2 cellular contexts compared by ENCODE assay signal in the genomic region with DNA sequence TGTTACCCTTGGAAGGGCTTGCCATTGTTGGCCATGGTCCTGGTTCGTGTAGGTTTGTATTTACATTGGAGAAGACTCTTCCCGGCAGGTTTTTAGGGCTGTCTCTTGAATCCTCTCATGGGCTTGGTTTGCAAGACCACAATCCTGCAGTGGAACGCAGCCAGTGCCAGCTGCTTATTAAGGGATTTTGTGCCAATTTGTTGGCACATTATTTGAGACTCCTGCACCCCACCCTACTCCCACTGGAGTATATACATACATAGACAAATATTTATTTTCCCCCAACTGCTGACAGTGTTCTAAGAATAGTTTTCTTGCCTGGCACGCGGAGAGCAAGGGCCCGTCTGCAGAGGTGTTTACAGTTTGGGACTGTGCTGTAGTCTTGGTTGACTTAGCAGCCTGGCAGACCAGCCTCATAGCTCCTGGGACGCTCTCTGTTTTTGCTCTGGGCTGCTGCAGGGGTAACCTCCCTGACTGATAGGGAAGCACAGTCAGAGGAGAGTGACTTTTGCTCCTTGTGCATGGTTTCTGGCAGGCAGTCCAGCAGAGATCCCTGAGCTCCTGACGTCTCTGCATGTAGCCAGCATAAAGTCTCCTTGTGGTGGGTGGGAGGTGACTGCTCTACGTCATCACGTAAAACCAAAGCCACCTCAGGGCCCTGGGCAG.
TF ChIP-seq lines count a peak whose summit lies in the region.

No MANE protein-coding gene starts in this region.

TF ChIP-seq in A549, 52 proteins besides CTCF, POLR2A, EP300 and RAD21 (continued from another document):
- no peak for TF ChIP-seq CBX2 (IDR thresholded peaks at IDR 0.05; ENCODE audit: borderline replicate concordance, low read depth)
- TF ChIP-seq RFX5 (IDR thresholded peaks at IDR 0.05) = no peak
TF ChIP-seq in A549: peak in this region for 0.

TF ChIP-seq in HEK293, 187 proteins besides CTCF, POLR2A, EP300 and RAD21 (continued from another document and continues in another):
- TF ChIP-seq, protein P1, sequence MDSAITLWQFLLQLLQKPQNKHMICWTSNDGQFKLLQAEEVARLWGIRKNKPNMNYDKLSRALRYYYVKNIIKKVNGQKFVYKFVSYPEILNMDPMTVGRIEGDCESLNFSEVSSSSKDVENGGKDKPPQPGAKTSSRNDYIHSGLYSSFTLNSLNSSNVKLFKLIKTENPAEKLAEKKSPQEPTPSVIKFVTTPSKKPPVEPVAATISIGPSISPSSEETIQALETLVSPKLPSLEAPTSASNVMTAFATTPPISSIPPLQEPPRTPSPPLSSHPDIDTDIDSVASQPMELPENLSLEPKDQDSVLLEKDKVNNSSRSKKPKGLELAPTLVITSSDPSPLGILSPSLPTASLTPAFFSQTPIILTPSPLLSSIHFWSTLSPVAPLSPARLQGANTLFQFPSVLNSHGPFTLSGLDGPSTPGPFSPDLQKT (IDR thresholded peaks at IDR 0.05; ENCODE audit: borderline replicate concordance, low read depth, low read length) = no peak
- TF ChIP-seq, protein P2, sequence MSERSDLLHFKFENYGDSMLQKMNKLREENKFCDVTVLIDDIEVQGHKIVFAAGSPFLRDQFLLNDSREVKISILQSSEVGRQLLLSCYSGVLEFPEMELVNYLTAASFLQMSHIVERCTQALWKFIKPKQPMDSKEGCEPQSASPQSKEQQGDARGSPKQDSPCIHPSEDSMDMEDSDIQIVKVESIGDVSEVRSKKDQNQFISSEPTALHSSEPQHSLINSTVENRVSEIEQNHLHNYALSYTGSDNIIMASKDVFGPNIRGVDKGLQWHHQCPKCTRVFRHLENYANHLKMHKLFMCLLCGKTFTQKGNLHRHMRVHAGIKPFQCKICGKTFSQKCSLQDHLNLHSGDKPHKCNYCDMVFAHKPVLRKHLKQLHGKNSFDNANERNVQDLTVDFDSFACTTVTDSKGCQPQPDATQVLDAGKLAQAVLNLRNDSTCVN (tag by site-specific recombination; optimal IDR thresholded peaks at IDR 0.05) = no peak
- TF ChIP-seq, protein P3, sequence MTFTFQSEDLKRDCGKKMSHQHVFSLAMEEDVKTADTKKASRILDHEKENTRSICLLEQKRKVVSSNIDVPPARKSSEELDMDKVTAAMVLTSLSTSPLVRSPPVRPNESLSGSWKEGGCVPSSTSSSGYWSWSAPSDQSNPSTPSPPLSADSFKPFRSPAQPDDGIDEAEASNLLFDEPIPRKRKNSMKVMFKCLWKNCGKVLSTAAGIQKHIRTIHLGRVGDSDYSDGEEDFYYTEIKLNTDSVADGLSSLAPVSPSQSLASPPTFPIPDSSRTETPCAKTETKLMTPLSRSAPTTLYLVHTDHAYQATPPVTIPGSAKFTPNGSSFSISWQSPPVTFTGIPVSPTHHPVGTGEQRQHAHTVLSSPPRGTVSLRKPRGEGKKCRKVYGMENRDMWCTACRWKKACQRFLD (tag by site-specific recombination; IDR thresholded peaks at IDR 0.05) = no peak
- TF ChIP-seq SCRT1 (tag by site-specific recombination; IDR thresholded peaks at IDR 0.05; ENCODE audit: borderline replicate concordance) (no peak), ZNF600 (tag by site-specific recombination; IDR thresholded peaks at IDR 0.05) (peak; percentile 13; the same call in 1 of the 2 replicates), BCL11A (tag by site-specific recombination; IDR thresholded peaks at IDR 0.05; ENCODE audit: low read depth) (no peak), ZNF423 (tag by site-specific recombination; IDR thresholded peaks at IDR 0.05) (no peak), YY2 (tag by site-specific recombination; IDR thresholded peaks at IDR 0.05) (no peak), ZNF658 (tag by site-specific recombination; IDR thresholded peaks at IDR 0.05) (no peak), ZFP3 (tag by site-specific recombination; IDR thresholded peaks at IDR 0.05; ENCODE audit: low read depth) (no peak), ZNF335 (tag by site-specific recombination; conservative IDR thresholded peaks at IDR 0.05) (peak; percentile 60), ZNF239 (tag by site-specific recombination; IDR thresholded peaks at IDR 0.05) (no peak), ZNF140 (tag by site-specific recombination; IDR thresholded peaks at IDR 0.05) (no peak), ZBTB21 (tag by site-specific recombination; IDR thresholded peaks at IDR 0.05) (no peak), ZNF274 (IDR thresholded peaks at IDR 0.05; ENCODE audit: low read length) (no peak), ZNF274 (tag by site-specific recombination; IDR thresholded peaks at IDR 0.05; ENCODE audit: borderline replicate concordance) (no peak), ZNF707 (tag by site-specific recombination; IDR thresholded peaks at IDR 0.05) (no peak), ZNF776 (tag by site-specific recombination; IDR thresholded peaks at IDR 0.05; ENCODE audit: borderline replicate concordance) (no peak), ZIC2 (tag by site-specific recombination; IDR thresholded peaks at IDR 0.05) (peak; percentile 49; the same call in 1 of the 2 replicates), ZNF629 (tag by site-specific recombination; IDR thresholded peaks at IDR 0.05) (0 out of 2 replicates have a peak, but pooled peaks have one; percentile 26), GLI4 (tag by site-specific recombination; IDR thresholded peaks at IDR 0.05) (no peak), ZBTB17 (tag by site-specific recombination; IDR thresholded peaks at IDR 0.05) (peak; percentile 57; the same call in 1 of the 2 replicates), OVOL3 (tag by site-specific recombination; IDR thresholded peaks at IDR 0.05) (no peak), ZNF23 (tag by site-specific recombination; IDR thresholded peaks at IDR 0.05; ENCODE audit: borderline replicate concordance) (no peak), ZNF366 (tag by site-specific recombination; conservative IDR thresholded peaks at IDR 0.05) (no peak), ZNF132 (tag by site-specific recombination; IDR thresholded peaks at IDR 0.05; ENCODE audit: borderline replicate concordance) (no peak), REPIN1 (tag by site-specific recombination; IDR thresholded peaks at IDR 0.05; ENCODE audit: low read depth) (no peak), ZNF223 (tag by site-specific recombination; IDR thresholded peaks at IDR 0.05) (no peak), ZNF530 (tag by site-specific recombination; IDR thresholded peaks at IDR 0.05; ENCODE audit: low read depth) (no peak), ZNF785 (tag by site-specific recombination; IDR thresholded peaks at IDR 0.05) (no peak)
- TF ChIP-seq, protein P4, sequence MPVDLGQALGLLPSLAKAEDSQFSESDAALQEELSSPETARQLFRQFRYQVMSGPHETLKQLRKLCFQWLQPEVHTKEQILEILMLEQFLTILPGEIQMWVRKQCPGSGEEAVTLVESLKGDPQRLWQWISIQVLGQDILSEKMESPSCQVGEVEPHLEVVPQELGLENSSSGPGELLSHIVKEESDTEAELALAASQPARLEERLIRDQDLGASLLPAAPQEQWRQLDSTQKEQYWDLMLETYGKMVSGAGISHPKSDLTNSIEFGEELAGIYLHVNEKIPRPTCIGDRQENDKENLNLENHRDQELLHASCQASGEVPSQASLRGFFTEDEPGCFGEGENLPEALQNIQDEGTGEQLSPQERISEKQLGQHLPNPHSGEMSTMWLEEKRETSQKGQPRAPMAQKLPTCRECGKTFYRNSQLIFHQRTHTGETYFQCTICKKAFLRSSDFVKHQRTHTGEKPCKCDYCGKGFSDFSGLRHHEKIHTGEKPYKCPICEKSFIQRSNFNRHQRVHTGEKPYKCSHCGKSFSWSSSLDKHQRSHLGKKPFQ (tag by site-specific recombination; IDR thresholded peaks at IDR 0.05) = no peak
- TF ChIP-seq, protein P5, sequence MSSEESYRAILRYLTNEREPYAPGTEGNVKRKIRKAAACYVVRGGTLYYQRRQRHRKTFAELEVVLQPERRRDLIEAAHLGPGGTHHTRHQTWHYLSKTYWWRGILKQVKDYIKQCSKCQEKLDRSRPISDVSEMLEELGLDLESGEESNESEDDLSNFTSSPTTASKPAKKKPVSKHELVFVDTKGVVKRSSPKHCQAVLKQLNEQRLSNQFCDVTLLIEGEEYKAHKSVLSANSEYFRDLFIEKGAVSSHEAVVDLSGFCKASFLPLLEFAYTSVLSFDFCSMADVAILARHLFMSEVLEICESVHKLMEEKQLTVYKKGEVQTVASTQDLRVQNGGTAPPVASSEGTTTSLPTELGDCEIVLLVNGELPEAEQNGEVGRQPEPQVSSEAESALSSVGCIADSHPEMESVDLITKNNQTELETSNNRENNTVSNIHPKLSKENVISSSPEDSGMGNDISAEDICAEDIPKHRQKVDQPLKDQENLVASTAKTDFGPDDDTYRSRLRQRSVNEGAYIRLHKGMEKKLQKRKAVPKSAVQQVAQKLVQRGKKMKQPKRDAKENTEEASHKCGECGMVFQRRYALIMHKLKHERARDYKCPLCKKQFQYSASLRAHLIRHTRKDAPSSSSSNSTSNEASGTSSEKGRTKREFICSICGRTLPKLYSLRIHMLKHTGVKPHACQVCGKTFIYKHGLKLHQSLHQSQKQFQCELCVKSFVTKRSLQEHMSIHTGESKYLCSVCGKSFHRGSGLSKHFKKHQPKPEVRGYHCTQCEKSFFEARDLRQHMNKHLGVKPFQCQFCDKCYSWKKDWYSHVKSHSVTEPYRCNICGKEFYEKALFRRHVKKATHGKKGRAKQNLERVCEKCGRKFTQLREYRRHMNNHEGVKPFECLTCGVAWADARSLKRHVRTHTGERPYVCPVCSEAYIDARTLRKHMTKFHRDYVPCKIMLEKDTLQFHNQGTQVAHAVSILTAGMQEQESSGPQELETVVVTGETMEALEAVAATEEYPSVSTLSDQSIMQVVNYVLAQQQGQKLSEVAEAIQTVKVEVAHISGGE (tag by site-specific recombination; conservative IDR thresholded peaks at IDR 0.05; ENCODE audit: low read depth) = no peak
- TF ChIP-seq, protein P6, sequence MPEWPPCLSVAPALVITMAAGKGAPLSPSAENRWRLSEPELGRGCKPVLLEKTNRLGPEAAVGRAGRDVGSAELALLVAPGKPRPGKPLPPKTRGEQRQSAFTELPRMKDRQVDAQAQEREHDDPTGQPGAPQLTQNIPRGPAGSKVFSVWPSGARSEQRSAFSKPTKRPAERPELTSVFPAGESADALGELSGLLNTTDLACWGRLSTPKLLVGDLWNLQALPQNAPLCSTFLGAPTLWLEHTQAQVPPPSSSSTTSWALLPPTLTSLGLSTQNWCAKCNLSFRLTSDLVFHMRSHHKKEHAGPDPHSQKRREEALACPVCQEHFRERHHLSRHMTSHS (tag by site-specific recombination; IDR thresholded peaks at IDR 0.05) = no peak
- TF ChIP-seq, protein P7, sequence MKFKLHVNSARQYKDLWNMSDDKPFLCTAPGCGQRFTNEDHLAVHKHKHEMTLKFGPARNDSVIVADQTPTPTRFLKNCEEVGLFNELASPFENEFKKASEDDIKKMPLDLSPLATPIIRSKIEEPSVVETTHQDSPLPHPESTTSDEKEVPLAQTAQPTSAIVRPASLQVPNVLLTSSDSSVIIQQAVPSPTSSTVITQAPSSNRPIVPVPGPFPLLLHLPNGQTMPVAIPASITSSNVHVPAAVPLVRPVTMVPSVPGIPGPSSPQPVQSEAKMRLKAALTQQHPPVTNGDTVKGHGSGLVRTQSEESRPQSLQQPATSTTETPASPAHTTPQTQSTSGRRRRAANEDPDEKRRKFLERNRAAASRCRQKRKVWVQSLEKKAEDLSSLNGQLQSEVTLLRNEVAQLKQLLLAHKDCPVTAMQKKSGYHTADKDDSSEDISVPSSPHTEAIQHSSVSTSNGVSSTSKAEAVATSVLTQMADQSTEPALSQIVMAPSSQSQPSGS (tag by site-specific recombination; IDR thresholded peaks at IDR 0.05; ENCODE audit: low read depth) = no peak
- TF ChIP-seq, protein P8, sequence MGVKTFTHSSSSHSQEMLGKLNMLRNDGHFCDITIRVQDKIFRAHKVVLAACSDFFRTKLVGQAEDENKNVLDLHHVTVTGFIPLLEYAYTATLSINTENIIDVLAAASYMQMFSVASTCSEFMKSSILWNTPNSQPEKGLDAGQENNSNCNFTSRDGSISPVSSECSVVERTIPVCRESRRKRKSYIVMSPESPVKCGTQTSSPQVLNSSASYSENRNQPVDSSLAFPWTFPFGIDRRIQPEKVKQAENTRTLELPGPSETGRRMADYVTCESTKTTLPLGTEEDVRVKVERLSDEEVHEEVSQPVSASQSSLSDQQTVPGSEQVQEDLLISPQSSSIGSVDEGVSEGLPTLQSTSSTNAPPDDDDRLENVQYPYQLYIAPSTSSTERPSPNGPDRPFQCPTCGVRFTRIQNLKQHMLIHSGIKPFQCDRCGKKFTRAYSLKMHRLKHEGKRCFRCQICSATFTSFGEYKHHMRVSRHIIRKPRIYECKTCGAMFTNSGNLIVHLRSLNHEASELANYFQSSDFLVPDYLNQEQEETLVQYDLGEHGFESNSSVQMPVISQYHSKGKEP (tag by site-specific recombination; IDR thresholded peaks at IDR 0.05) = no peak
- TF ChIP-seq, protein P9, sequence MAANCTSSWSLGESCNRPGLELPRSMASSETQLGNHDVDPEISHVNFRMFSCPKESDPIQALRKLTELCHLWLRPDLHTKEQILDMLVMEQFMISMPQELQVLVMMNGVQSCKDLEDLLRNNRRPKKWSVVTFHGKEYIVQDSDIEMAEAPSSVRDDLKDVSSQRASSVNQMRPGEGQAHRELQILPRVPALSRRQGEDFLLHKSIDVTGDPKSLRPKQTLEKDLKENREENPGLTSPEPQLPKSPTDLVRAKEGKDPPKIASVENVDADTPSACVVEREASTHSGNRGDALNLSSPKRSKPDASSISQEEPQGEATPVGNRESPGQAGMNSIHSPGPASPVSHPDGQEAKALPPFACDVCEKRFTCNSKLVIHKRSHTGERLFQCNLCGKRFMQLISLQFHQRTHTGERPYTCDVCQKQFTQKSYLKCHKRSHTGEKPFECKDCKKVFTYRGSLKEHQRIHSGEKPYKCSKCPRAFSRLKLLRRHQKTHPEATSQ (tag by site-specific recombination; IDR thresholded peaks at IDR 0.05) = no peak
- TF ChIP-seq, protein P10, sequence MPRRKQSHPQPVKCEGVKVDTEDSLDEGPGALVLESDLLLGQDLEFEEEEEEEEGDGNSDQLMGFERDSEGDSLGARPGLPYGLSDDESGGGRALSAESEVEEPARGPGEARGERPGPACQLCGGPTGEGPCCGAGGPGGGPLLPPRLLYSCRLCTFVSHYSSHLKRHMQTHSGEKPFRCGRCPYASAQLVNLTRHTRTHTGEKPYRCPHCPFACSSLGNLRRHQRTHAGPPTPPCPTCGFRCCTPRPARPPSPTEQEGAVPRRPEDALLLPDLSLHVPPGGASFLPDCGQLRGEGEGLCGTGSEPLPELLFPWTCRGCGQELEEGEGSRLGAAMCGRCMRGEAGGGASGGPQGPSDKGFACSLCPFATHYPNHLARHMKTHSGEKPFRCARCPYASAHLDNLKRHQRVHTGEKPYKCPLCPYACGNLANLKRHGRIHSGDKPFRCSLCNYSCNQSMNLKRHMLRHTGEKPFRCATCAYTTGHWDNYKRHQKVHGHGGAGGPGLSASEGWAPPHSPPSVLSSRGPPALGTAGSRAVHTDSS (tag by site-specific recombination; IDR thresholded peaks at IDR 0.05) = no peak
- TF ChIP-seq, protein P11, sequence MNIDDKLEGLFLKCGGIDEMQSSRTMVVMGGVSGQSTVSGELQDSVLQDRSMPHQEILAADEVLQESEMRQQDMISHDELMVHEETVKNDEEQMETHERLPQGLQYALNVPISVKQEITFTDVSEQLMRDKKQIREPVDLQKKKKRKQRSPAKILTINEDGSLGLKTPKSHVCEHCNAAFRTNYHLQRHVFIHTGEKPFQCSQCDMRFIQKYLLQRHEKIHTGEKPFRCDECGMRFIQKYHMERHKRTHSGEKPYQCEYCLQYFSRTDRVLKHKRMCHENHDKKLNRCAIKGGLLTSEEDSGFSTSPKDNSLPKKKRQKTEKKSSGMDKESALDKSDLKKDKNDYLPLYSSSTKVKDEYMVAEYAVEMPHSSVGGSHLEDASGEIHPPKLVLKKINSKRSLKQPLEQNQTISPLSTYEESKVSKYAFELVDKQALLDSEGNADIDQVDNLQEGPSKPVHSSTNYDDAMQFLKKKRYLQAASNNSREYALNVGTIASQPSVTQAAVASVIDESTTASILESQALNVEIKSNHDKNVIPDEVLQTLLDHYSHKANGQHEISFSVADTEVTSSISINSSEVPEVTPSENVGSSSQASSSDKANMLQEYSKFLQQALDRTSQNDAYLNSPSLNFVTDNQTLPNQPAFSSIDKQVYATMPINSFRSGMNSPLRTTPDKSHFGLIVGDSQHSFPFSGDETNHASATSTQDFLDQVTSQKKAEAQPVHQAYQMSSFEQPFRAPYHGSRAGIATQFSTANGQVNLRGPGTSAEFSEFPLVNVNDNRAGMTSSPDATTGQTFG (tag by site-specific recombination; IDR thresholded peaks at IDR 0.05; ENCODE audit: borderline replicate concordance) = no peak
